Comparison of ENCODE assay signal across 8 cellular contexts in the genomic region with DNA sequence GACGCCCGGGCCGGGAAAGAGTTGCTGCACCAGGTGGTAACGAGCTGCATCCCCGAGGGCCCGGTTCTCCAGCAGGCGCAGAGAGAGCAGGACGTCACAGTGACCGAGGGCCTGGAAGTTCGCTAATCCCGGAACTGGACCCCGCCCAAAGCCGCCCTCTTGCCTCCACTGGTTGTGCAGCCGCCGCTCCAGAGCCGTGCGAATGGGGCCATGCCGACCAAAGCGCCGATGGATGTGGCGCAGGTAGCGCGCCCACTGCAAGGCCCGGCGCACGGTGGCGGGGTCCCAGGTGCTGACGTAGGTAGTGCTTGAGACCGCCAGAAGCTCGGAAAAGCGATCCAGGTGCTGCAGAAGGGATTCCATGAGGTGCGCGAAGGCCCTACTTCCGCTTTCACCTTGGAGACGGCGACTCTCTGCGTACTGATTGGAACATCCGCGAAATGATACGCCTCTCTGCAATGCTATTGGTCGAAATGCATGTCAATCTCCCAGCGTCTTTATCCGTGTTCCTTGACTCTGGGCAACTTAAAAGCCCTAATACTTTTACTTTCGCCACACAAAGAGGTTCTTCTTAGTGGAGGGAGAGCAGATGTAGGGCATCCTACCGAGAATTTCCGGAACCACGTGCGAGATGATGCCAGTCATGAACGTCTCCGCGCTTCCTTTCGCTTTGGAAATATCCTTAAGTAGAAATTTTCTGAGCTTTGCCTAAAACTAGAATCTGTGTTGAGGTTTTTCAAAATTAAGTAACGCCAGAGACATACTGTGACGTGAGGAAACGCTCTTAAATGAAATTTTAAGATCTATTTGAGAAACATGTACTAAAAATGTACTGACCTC. TPM values are rescaled to one million over a fixed set of nuclear protein-coding genes. Genes with fewer than 3 reads are reported as not detected.
DNase-seq lines count a peak whose midpoint lies in the region; ATAC-seq, FAIRE-seq and TF ChIP-seq lines count a peak whose summit lies in the region.

A gene with protein sequence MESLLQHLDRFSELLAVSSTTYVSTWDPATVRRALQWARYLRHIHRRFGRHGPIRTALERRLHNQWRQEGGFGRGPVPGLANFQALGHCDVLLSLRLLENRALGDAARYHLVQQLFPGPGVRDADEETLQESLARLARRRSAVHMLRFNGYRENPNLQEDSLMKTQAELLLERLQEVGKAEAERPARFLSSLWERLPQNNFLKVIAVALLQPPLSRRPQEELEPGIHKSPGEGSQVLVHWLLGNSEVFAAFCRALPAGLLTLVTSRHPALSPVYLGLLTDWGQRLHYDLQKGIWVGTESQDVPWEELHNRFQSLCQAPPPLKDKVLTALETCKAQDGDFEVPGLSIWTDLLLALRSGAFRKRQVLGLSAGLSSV (minus strand): TSS at position 376 of the 840 bp plus-strand sequence. CDS start 13 bp downstream, at position 363.

- peak; percentile 56 for FAIRE-seq in kidney (lab: Jason Lieb, UNC)

- H3K36me3 ChIP-seq in kidney (ENCODE audit: control insufficient read depth in 1 of 2, insufficient read depth in 2 of 2, low read length in 2 of 2): no peaks in the 10 kb centered on the region

- H3K27ac ChIP-seq in kidney (ENCODE audit: low read depth in 2 of 2, low read length in 2 of 2): peak within 1 kb of the TSS; percentile 90 to 91

- H3K4me3 ChIP-seq in AG10803 (ENCODE audit: low read length) (peak within 1 kb of the TSS; percentile 87), kidney (ENCODE audit: low read length in 2 of 2) (peak within 1 kb of the TSS; percentile 72 to 90)

- H3K9me3 ChIP-seq in kidney (ENCODE audit: control insufficient read depth in 1 of 2, low read length in 2 of 2): no peaks in the 10 kb centered on the region

- H3K9ac ChIP-seq in kidney (ENCODE audit: low read length in 2 of 2): peak within 1 kb of the TSS; percentile 74 to 93

- DNase-seq in AG10803 (ENCODE audit: low read depth): peak; percentile 99
- peak; percentile 93 for DNase-seq in NCI-H460 (ENCODE audit: extremely low read depth, low read depth)
- peak; percentile 88 for DNase-seq in activated CD4-positive, CD25-positive, alpha-beta regulatory T cell treated with anti-CD3 and anti-CD28 coated beads, Interleukin-2, amount 50 U/mL, for 72 hours
- DNase-seq in cerebellum (ENCODE audit: low spot score): peak; percentile 87
- peak; percentile 95 for DNase-seq in kidney
- peak; percentile 93 for DNase-seq in stimulated activated CD4-positive, alpha-beta T cell treated with anti-CD3 and anti-CD28 coated beads, Interleukin-15, amount 100 ng/mL, for 24 hours

- no peak for TF ChIP-seq CTCF in AG10803 (conservative IDR thresholded peaks at IDR 0.05; ENCODE audit: low read length)
- TF ChIP-seq CTCF in kidney (IDR thresholded peaks at IDR 0.05; ENCODE audit: borderline replicate concordance, extremely low read depth, insufficient read depth): peak; percentile 8

- peaks cover 4 to 6% of the 10 kb centered on the region in 2 donors for H3K4me1 ChIP-seq in kidney (ENCODE audit: control insufficient read depth in 1 of 2, insufficient read depth in 1 of 2, low read depth in 1 of 2, low read length in 2 of 2)

- ATAC-seq in GM19043 (IDR thresholded peaks at IDR 0.05; ENCODE audit: low read depth, unreplicated experiment) (peak; percentile 94), HG03378 (IDR thresholded peaks at IDR 0.05; ENCODE audit: unreplicated experiment) (peak; percentile 99)

- intact Hi-C loops in kidney (cut with DNase I): no loop called here

RNA-seq across cellular contexts. Expression of the gene that starts here (rescaled TPM):
- 10.6 and 12.4 TPM in 2 replicates for total RNA-seq in NCI-H460 (2014; rRNA removed; shearing (Covaris generic))
- 8.5 and 8.8 TPM in 2 replicates for polyA plus RNA-seq in NCI-H460 (2014; cell fraction: nucleus; rRNA removed)
- total RNA-seq in cerebellum (19.7 TPM), kidney (14.8 TPM)
- 6.1 TPM for polyA plus RNA-seq in kidney (ENCODE audit: insufficient read depth, low read depth, low replicate concordance)

Comparison
In these comparisons a context has a peak if more than half of its experiments do, and no peak if none do; other contexts are left out.
1. Peak in every context shown above with its lines: DNase-seq, ATAC-seq, H3K4me3 ChIP-seq and H3K27ac ChIP-seq.